Comparison of ENCODE assay signal across 9 cellular contexts in the genomic region with DNA sequence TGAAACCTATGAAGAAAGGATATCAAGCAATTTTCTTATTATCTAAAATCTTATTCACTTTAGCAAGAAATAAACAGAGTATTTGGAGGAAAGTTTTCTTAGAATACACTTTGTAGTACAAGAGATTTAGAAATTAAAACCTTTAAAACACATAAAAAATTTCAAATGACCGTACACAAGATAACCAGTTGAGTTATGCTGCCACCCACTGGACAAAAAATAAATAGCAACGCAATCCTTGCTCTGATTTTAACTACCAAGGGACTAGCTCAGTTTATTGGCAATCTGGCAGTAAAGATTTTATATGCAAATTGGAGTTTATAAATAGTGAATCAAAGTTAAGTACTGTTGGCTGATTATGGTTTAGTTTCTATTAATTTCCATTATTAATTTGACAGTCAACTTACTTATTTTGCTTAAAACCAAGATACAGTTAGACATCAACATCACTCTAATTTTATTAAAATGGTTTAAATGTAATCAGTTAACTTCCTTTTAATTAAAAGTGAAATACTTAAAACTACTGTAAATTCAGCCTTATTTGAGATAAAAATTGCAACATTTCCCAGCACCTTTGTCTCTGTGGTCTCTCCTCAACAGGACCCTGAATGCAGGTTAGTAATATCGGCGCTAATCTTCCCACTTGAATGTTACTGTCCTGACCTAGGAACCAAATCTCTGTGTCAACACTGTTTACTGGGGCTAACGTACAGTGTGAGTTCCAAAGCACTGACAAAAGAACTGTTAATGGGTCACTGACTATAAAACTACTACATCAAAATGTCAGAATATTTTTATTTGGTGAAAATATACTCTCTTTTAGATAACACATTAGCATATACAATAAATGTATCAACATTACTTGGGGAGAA. TPM values are rescaled to one million over a fixed set of nuclear protein-coding genes. Genes with fewer than 3 reads are reported as not detected.
DNase-seq lines count a peak whose midpoint lies in the region; ATAC-seq and TF ChIP-seq lines count a peak whose summit lies in the region.
"Had no signal": no experiment of that assay in that cellular context is flagged by ENCODE, and none has a peak within 500 bp of the region (broad histone marks: within the 10 kb centered on the region; RNA-seq: fewer than 3 reads in every experiment).

No MANE protein-coding gene starts in this region.

- H3K36me3 ChIP-seq in A673 (ENCODE audit: insufficient read depth, low read length, poor library complexity, severe bottlenecking) = no peaks in the 10 kb centered on the region
- no peaks in the 10 kb centered on the region for H3K36me3 ChIP-seq in GM06990 (ENCODE audit: control insufficient read depth, insufficient read depth, low read length)
- H3K36me3 ChIP-seq in thoracic aorta = no peaks in the 10 kb centered on the region

- no peaks in the 10 kb centered on the region for H3K9me3 ChIP-seq in A673 (ENCODE audit: low read depth, low read length, poor library complexity, severe bottlenecking)
- no peaks in the 10 kb centered on the region for H3K9me3 ChIP-seq in thoracic aorta

- ATAC-seq in thoracic aorta (ENCODE audit: insufficient number of reproducible peaks, low FRiP score, low read depth) (no peak), HG02973 (IDR thresholded peaks at IDR 0.05; ENCODE audit: unreplicated experiment) (no peak)

- BruUV-seq in A673 (replicated peaks; lab: Mats Ljungman, UMichigan) = no TSS peak

- TF ChIP-seq CTCF in A673 (conservative IDR thresholded peaks at IDR 0.05; ENCODE audit: low read depth, low read length) (peak; percentile 90), GM06990 (IDR thresholded peaks at IDR 0.05; ENCODE audit: insufficient read depth, low read length, poor library complexity, severe bottlenecking) (peak; percentile 56), thoracic aorta (IDR thresholded peaks at IDR 0.05) (peak; percentile 78)

- H3K27ac ChIP-seq in A673 (ENCODE audit: low read depth, low read length, poor library complexity, severe bottlenecking) (no peak overlapping the region), thoracic aorta (no peak overlapping the region)
- H3K27ac ChIP-seq: skin epidermis had no signal

- DNase-seq in A673 (ENCODE audit: low spot score) (peak; percentile 64), GM06990 (ENCODE audit: extremely low read depth, insufficient read length) (no peak), MV-4-11 (lab: John Stamatoyannopoulos, UW) (peak; percentile 43), myocyte (ENCODE audit: low read depth) (peak; percentile 74), thoracic aorta (ENCODE audit: low spot score) (peak; percentile 19)
- DNase-seq in activated CD4-positive, CD25-positive, alpha-beta regulatory T cell treated with anti-CD3 and anti-CD28 coated beads, Interleukin-2, amount 50 U/mL, for 16 hours (ENCODE audit: low read depth, low spot score) = peak; percentile 38
- peak; percentile 52 for DNase-seq in effector CD4-positive, alpha-beta T cell

- CTCF ChIA-PET in A673 (lab: Charles Lee) = interaction anchor here (0.8 to 1.0 kb wide), 3 partner anchors 8 to 153 kb away, joined by 3 to 14 read pairs (median 6); no protein-coding TSS in a partner anchor

- no peak overlapping the region for H3K4me3 ChIP-seq in A673 (ENCODE audit: low read depth, low read length, poor library complexity, severe bottlenecking)
- H3K4me3 ChIP-seq in GM06990 (replicated peaks; ENCODE audit: low read depth, low read length) = no peak overlapping the region
- H3K4me3 ChIP-seq in thoracic aorta = no peak overlapping the region
- H3K4me3 ChIP-seq: skin epidermis had no signal

- H3K27me3 ChIP-seq in A673 (replicated peaks; ENCODE audit: insufficient read depth, low read depth, low read length, poor library complexity) (no peaks in the 10 kb centered on the region), GM06990 (replicated peaks; ENCODE audit: control insufficient read depth, insufficient read depth, low read length) (no peaks in the 10 kb centered on the region), thoracic aorta (replicated peaks; ENCODE audit: insufficient read depth) (no peaks in the 10 kb centered on the region)

- H3K4me1 ChIP-seq in A673 (ENCODE audit: insufficient read depth, low read length, poor library complexity, severe bottlenecking) (no peaks in the 10 kb centered on the region), thoracic aorta (ENCODE audit: control insufficient read depth in 1 of 2, low read depth in 2 of 2) (peaks cover 14 to 30% of the 10 kb centered on the region in 2 donors)

- intact Hi-C loops in A673 (cut with micrococcal nuclease; ENCODE audit: unreplicated experiment) = loop anchor here (1.0 kb wide), 1 partner anchor 153 kb away; no protein-coding TSS in a partner anchor

- POLR2A ChIA-PET in A673 (lab: Charles Lee; ENCODE audit: low non-redundant PET) = no interaction called here

RNA-seq across cellular contexts. Expression of gene CACUL1, which starts 33.5 kb away (rescaled TPM):
- total RNA-seq in A673 (2021) (31.9 and 33.6 TPM in 2 replicates), myocyte (32.3 and 42.4 TPM in 2 replicates), thoracic aorta (10 to 100 TPM; 32.7 to 42.9 TPM)
- polyA plus RNA-seq in myocyte (2012) = 15.6 TPM
